Comparison of ENCODE assay signal across 15 cellular contexts in the genomic region with DNA sequence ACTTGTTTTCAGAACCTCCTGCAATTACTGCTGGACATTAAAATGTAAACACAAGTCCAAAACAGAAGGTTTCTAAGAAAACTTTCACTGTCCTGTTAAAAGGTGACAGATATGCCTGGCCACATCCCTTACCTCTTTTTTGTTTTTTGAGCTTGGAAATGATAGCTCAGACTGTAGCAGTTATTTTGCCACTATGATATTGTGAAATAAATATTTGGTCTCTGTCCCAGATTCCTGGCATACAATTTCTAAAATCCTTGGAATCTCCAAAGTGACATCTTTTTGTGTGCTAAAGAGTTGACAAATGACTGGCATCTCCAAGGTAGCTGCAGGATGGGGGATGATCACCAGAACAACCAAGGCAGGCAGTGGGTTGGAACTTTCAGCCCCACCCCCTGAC.
"Had no signal": no experiment of that assay in that cellular context is flagged by ENCODE, and none has a peak within 500 bp of the region (broad histone marks: within the 10 kb centered on the region; RNA-seq: fewer than 3 reads in every experiment).

No MANE protein-coding gene starts in this region.

- H3K27me3 ChIP-seq: dorsolateral prefrontal cortex, heart left ventricle, neural progenitor cell had no signal

- DNase-seq: activated naive CD4-positive, alpha-beta T cell treated with anti-CD3 and anti-CD28 coated beads, Interleukin-2, amount 10 ng/mL, durations not matched to agents 7 days and 5 days; dorsolateral prefrontal cortex; endodermal cell; heart left ventricle; SK-N-SH; substantia nigra; T-helper 1 cell; T1000 had no signal

- H3K27ac ChIP-seq: dorsolateral prefrontal cortex, neural progenitor cell, parathyroid adenoma had no signal

- H3K4me3 ChIP-seq: dorsolateral prefrontal cortex, heart left ventricle, lung, neural progenitor cell had no signal

- H3K9me3 Mint-ChIP-seq: activated naive CD4-positive, alpha-beta T cell treated with anti-CD3 and anti-CD28 coated beads, Interleukin-2, amount 10 ng/mL, durations not matched to agents 7 days and 5 days; activated T-helper 2 cell treated with anti-CD3 and anti-CD28 coated beads, Interferon-gamma antibody, Interleukin-2, Interleukin-4, amounts not matched to agents 10 μg/mL and 5 μg/mL and 100 μg/mL, durations not matched to agents 14 hours and 24 hours and 36 hours; endodermal cell; mesothelial cell of epicardium; neural progenitor cell; stimulated activated memory B cell treated with anti-CD40 and anti-IgM and Interleukin-4, amounts not matched to agents 10 μg/mL and 1 μg/mL and 100 μg/mL, for 72 hours had no signal

- H3K27ac Mint-ChIP-seq: activated naive CD4-positive, alpha-beta T cell treated with anti-CD3 and anti-CD28 coated beads, Interleukin-2, amount 10 ng/mL, durations not matched to agents 7 days and 5 days; activated T-helper 2 cell treated with anti-CD3 and anti-CD28 coated beads, Interferon-gamma antibody, Interleukin-2, Interleukin-4, amounts not matched to agents 10 μg/mL and 5 μg/mL and 100 μg/mL, durations not matched to agents 14 hours and 24 hours and 36 hours; endodermal cell; mesothelial cell of epicardium; neural progenitor cell; stimulated activated memory B cell treated with anti-CD40 and anti-IgM and Interleukin-4, amounts not matched to agents 10 μg/mL and 1 μg/mL and 100 μg/mL, for 72 hours had no signal

- H3K4me2 ChIP-seq: neural progenitor cell, SK-N-SH had no signal

- H3K79me2 ChIP-seq: parathyroid adenoma had no signal

- H3K9ac ChIP-seq: neural progenitor cell, parathyroid adenoma, SK-N-SH had no signal

- H3K27me3 Mint-ChIP-seq: activated naive CD4-positive, alpha-beta T cell treated with anti-CD3 and anti-CD28 coated beads, Interleukin-2, amount 10 ng/mL, durations not matched to agents 7 days and 5 days; stimulated activated memory B cell treated with anti-CD40 and anti-IgM and Interleukin-4, amounts not matched to agents 10 μg/mL and 1 μg/mL and 100 μg/mL, for 72 hours had no signal

- H3K4me1 Mint-ChIP-seq: stimulated activated memory B cell treated with anti-CD40 and anti-IgM and Interleukin-4, amounts not matched to agents 10 μg/mL and 1 μg/mL and 100 μg/mL, for 72 hours had no signal

- H3K4me1 ChIP-seq: parathyroid adenoma had no signal

- H2AFZ ChIP-seq: neural progenitor cell, parathyroid adenoma had no signal

- ATAC-seq: activated CD4-positive, CD25-positive, alpha-beta regulatory T cell treated with anti-CD3 and anti-CD28 coated beads, Interleukin-2, amount 50 U/mL, for 24 hours; heart left ventricle; stimulated activated memory B cell treated with anti-CD40 and anti-IgM and Interleukin-4, amounts not matched to agents 10 μg/mL and 1 μg/mL and 100 μg/mL, for 72 hours had no signal

- H3K4me3 Mint-ChIP-seq: activated naive CD4-positive, alpha-beta T cell treated with anti-CD3 and anti-CD28 coated beads, Interleukin-2, amount 10 ng/mL, durations not matched to agents 7 days and 5 days; endodermal cell; mesothelial cell of epicardium; neural progenitor cell; stimulated activated memory B cell treated with anti-CD40 and anti-IgM and Interleukin-4, amounts not matched to agents 10 μg/mL and 1 μg/mL and 100 μg/mL, for 72 hours had no signal

- H3K9me3 ChIP-seq: heart left ventricle, SK-N-SH had no signal
